Comparison of ENCODE assay signal across 18 cellular contexts in the genomic region with DNA sequence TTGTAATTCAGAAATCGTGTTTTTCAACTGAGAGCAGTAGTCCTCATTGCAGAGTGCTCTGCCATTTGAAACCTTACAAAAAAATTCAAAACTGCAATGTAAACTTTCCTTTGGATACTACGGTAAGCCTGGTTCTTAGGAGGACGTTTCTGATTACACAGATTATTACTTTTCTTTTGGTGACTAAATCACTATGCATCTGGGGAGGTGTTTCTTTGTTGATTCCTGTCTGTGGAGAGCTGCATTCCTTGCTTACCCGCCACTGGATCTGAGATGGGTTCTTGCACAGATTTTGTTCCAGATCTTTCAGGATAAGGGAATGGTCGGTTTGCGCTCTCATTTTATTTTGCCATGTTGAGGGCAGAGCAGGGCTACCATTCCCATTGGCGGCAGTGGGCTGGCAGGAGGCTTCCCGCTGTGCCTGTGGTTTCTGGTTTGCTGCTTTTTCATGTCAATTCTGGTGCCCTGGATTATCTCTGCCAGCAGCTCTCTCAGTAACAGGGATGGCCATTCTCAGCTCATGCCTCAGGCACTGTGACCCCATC.
A peak's percentile ranks its signal among the peaks of the same experiment; 100 is the strongest.
DNase-seq lines count a peak whose midpoint lies in the region; FAIRE-seq and TF ChIP-seq lines count a peak whose summit lies in the region.
"Had no signal": no experiment of that assay in that cellular context is flagged by ENCODE, and none has a peak within 500 bp of the region (broad histone marks: within the 10 kb centered on the region; RNA-seq: fewer than 3 reads in every experiment).

No MANE protein-coding gene starts in this region.

- H3K27ac ChIP-seq in mammary epithelial cell (ENCODE audit: insufficient read depth, low read depth, low read length) (no peak overlapping the region), H1 (ENCODE audit: low read depth, low read length) (no peak overlapping the region), substantia nigra (ENCODE audit: low read depth, low read length, poor library complexity, severe bottlenecking) (no peak overlapping the region)
- H3K27ac ChIP-seq: GM23248 had no signal

- BruUV-seq in MCF 10A (replicated peaks; lab: Mats Ljungman, UMichigan): no TSS peak
- no TSS peak for BruUV-seq in mammary epithelial cell (replicated peaks; lab: Mats Ljungman, UMichigan)

- POLR2A ChIA-PET in MCF 10A (lab: Yijun Ruan, JAX): interaction anchor here (1.0 kb wide), 1 partner anchor 10 kb away, joined by 3 read pairs; no protein-coding TSS in a partner anchor
- POLR2A ChIA-PET in H1 (lab: Charles Lee; ENCODE audit: partially characterized antibody): no interaction called here

- no peak overlapping the region for H2AK5ac ChIP-seq in H1 (ENCODE audit: low read depth, low read length)

- H4K91ac ChIP-seq in H1 (replicated peaks; ENCODE audit: insufficient read length, low read length): no peak overlapping the region

- H2BK15ac ChIP-seq in H1 (ENCODE audit: low read length): no peak overlapping the region

- H3K4me2 ChIP-seq in mammary epithelial cell (ENCODE audit: insufficient read depth, low read depth, low read length) (no peak overlapping the region), H1 (ENCODE audit: insufficient read depth in 1 of 2, low read depth in 2 of 2, low read length in 2 of 2) (no peak overlapping the region)

- peak; percentile 51 for DNase-seq in MCF 10A (ENCODE audit: unreplicated experiment)
- DNase-seq in mammary epithelial cell: no peak
- DNase-seq in NB4 (ENCODE audit: low read depth): peak; percentile 11
- no peak for DNase-seq in H1 (ENCODE audit: low read depth in 1 of 2, low spot score in 2 of 2)
- peak; percentile 21 for DNase-seq in retina
- DNase-seq in Kasumi-1 (lab: John Stamatoyannopoulos, UW): no peak
- no peak for DNase-seq in substantia nigra (lab: John Stamatoyannopoulos, UW)
- no peak for DNase-seq in HAP-1 (ENCODE audit: low spot score in 2 of 2)
- DNase-seq: 8988T; C1 segment of cervical spinal cord; Caco-2; CD4-positive, alpha-beta T cell; GM23248 had no signal

- no peaks in the 10 kb centered on the region for H3K23me2 ChIP-seq in H1 (ENCODE audit: low read depth, low read length)

- H3K27ac Mint-ChIP-seq in MCF 10A (ENCODE audit: low read depth, unreplicated experiment): peak overlapping the region; percentile 92
- H3K27ac Mint-ChIP-seq: CD4-positive, alpha-beta T cell had no signal

- no peak overlapping the region for H4K8ac ChIP-seq in H1 (ENCODE audit: extremely low read depth, insufficient read depth, low read length)

- H3K23ac ChIP-seq in H1 (ENCODE audit: insufficient read length): no peak overlapping the region

- peaks cover 8% of the 10 kb centered on the region for H3K36me3 Mint-ChIP-seq in MCF 10A (ENCODE audit: insufficient read depth, unreplicated experiment)

- TF ChIP-seq CTCF in MCF 10A (IDR thresholded peaks at IDR 0.05; ENCODE audit: unreplicated experiment): no peak
- TF ChIP-seq CTCF in mammary epithelial cell (conservative IDR thresholded peaks at IDR 0.05 in 1 of 2, IDR thresholded peaks at IDR 0.05 in 1 of 2; ENCODE audit: extremely low read depth in 1 of 2, insufficient read depth in 1 of 2, low read depth in 1 of 2, low read length in 2 of 2): no peak
- TF ChIP-seq CTCF in NB4 (IDR thresholded peaks at IDR 0.05; ENCODE audit: low read depth, low read length): no peak
- no peak for TF ChIP-seq CTCF in H1 (IDR thresholded peaks at IDR 0.05; ENCODE audit: control extremely low read depth in 1 of 3, insufficient read depth in 1 of 3, low read depth in 1 of 3, low read length in 3 of 3)

- H3K18ac ChIP-seq in H1 (ENCODE audit: extremely low read depth, low read length): no peak overlapping the region

- no peak overlapping the region for H4K5ac ChIP-seq in H1 (ENCODE audit: insufficient read length, low read depth, low read length)

- H3K36me3 ChIP-seq in mammary epithelial cell (ENCODE audit: insufficient read depth, low read length) (no peaks in the 10 kb centered on the region), H1 (ENCODE audit: control insufficient read depth in 2 of 4, insufficient read depth in 4 of 4, low read length in 3 of 4) (no peaks in the 10 kb centered on the region), HAP-1 (replicated peaks) (no peaks in the 10 kb centered on the region)

- no peaks in the 10 kb centered on the region for H3K9me3 Mint-ChIP-seq in MCF 10A (ENCODE audit: unreplicated experiment)
- H3K9me3 Mint-ChIP-seq: CD4-positive, alpha-beta T cell had no signal

- peak overlapping the region; percentile 16 for H3K4me3 Mint-ChIP-seq in MCF 10A (ENCODE audit: unreplicated experiment)
- H3K4me3 Mint-ChIP-seq: CD4-positive, alpha-beta T cell had no signal

- in situ Hi-C loops in mammary epithelial cell (cut with MboI; ENCODE audit: low sequenced_read_pairs in 2 of 2) (no loop called here), HAP-1 (cut with MboI; ENCODE audit: low sequenced_read_pairs) (no loop called here)

- H3K4ac ChIP-seq in H1 (replicated peaks; ENCODE audit: insufficient read length, low read depth, low read length): no peak overlapping the region

- H3K79me2 ChIP-seq in mammary epithelial cell (ENCODE audit: insufficient read depth, low read length): no peaks in the 10 kb centered on the region
- no peaks in the 10 kb centered on the region for H3K79me2 ChIP-seq in H1 (ENCODE audit: control insufficient read depth in 1 of 2, insufficient read depth in 2 of 2, low read length in 2 of 2)

- no peak overlapping the region for H3K56ac ChIP-seq in H1 (replicated peaks; ENCODE audit: insufficient read length, low read depth, low read length)

- intact Hi-C loops in MCF 10A (cut with micrococcal nuclease): no loop called here
- intact Hi-C loops in mammary epithelial cell (cut with micrococcal nuclease): no loop called here

- peaks cover 52% of the 10 kb centered on the region for H3K4me1 Mint-ChIP-seq in MCF 10A (ENCODE audit: insufficient read depth, unreplicated experiment)

- WGBS in mammary epithelial cell (ENCODE audit: low coverage, missing lambda C conversion rate): 27% methylated on average over 8 of the region's 8 CpGs
- whole genome bisulfite sequencing in H1 (ENCODE audit: extremely low coverage in 1 of 2, insufficient coverage in 1 of 2, insufficient read length in 1 of 2, insufficient replicate concordance in 2 of 2, low coverage in 1 of 2, low lambda C conversion rate in 2 of 2, missing lambda C conversion rate in 1 of 2), 2 experiments: 80% methylated on average over 8 of the region's 8 CpGs; no CpG with 5 or more reads in 1 of the 2 experiments

- no peak overlapping the region for H2BK120ac ChIP-seq in H1 (replicated peaks; ENCODE audit: low read depth, low read length)

- H3K14ac ChIP-seq in H1 (ENCODE audit: insufficient read length): no peak overlapping the region

- H3K9ac ChIP-seq in mammary epithelial cell (ENCODE audit: insufficient read depth, low read length) (no peak overlapping the region), H1 (replicated peaks in 1 of 4; ENCODE audit: extremely low read depth in 1 of 4, low read depth in 3 of 4, low read length in 3 of 4) (no peak overlapping the region; a peak in 1 of 7 replicates)
- H3K9ac ChIP-seq: GM23248 had no signal

- H2BK20ac ChIP-seq in H1 (ENCODE audit: low read length): no peak overlapping the region

- no peaks in the 10 kb centered on the region for H3K4me1 ChIP-seq in mammary epithelial cell (ENCODE audit: insufficient read depth, low read length)
- H3K4me1 ChIP-seq in H1 (replicated peaks in 1 of 4; ENCODE audit: control insufficient read depth in 3 of 4, insufficient read depth in 4 of 4, low read length in 3 of 4): peaks cover 0 to 7% (median 0%) of the 10 kb centered on the region in 4 experiments; a peak in 3 of 7 replicates
- no peaks in the 10 kb centered on the region for H3K4me1 ChIP-seq in HAP-1
- H3K4me1 ChIP-seq: Caco-2 had no signal

- H4K20me1 ChIP-seq in mammary epithelial cell (ENCODE audit: insufficient read depth, low read length) (no peaks in the 10 kb centered on the region), H1 (replicated peaks in 1 of 2; ENCODE audit: control insufficient read depth in 1 of 2, insufficient read depth in 2 of 2, low read length in 2 of 2) (no peaks in the 10 kb centered on the region)

- no peak for TF ChIP-seq EP300 in H1 (IDR thresholded peaks at IDR 0.05; ENCODE audit: borderline replicate concordance in 1 of 2, low read depth in 2 of 2, low read length in 2 of 2)

- TF ChIP-seq POLR2A in NB4 (IDR thresholded peaks at IDR 0.05; ENCODE audit: extremely low read depth, insufficient read length): no peak
- TF ChIP-seq POLR2A in H1 (IDR thresholded peaks at IDR 0.05; ENCODE audit: control extremely low read depth in 1 of 2, low read depth in 2 of 2, low read length in 2 of 2): no peak

- no peak overlapping the region for H2BK5ac ChIP-seq in H1 (ENCODE audit: low read depth, low read length)

- H3K27me3 Mint-ChIP-seq in MCF 10A (ENCODE audit: insufficient read depth, unreplicated experiment): no peaks in the 10 kb centered on the region

- 0 out of 2 replicates have a peak overlapping the region, but pooled peaks have one; percentile 30 for H2BK12ac ChIP-seq in H1 (ENCODE audit: low read depth, low read length)

- H2AFZ ChIP-seq in mammary epithelial cell (ENCODE audit: low read depth, low read length): no peak overlapping the region
- no peak overlapping the region for H2AFZ ChIP-seq in H1 (ENCODE audit: low read length)
- H2AFZ ChIP-seq: GM23248 had no signal

- H3K79me1 ChIP-seq in H1 (ENCODE audit: low read depth, low read length): no peaks in the 10 kb centered on the region

- dilution Hi-C loops in mammary epithelial cell (cut with HindIII; ENCODE audit: low sequenced_read_pairs): no loop called here

- H3K27me3 ChIP-seq in mammary epithelial cell (ENCODE audit: insufficient read depth, low read length) (no peaks in the 10 kb centered on the region), H1 (replicated peaks in 1 of 4; ENCODE audit: control insufficient read depth in 3 of 4, extremely low read depth in 1 of 4, insufficient read depth in 3 of 4, low read length in 3 of 4) (no peaks in the 10 kb centered on the region), HAP-1 (ENCODE audit: low read depth) (no peaks in the 10 kb centered on the region)

- H3K9me3 ChIP-seq in mammary epithelial cell (replicated peaks; ENCODE audit: insufficient read depth, low read length) (peaks cover 21% of the 10 kb centered on the region), H1 (ENCODE audit: insufficient read depth in 2 of 2, low read depth in 1 of 2, low read length in 1 of 2) (no peaks in the 10 kb centered on the region), HAP-1 (no peaks in the 10 kb centered on the region)
- H3K9me3 ChIP-seq: Caco-2 had no signal

- no peak overlapping the region for H3K4me3 ChIP-seq in mammary epithelial cell (replicated peaks in 1 of 3; ENCODE audit: insufficient read depth in 1 of 3, low read depth in 2 of 3, low read length in 3 of 3)
- H3K4me3 ChIP-seq in NB4 (ENCODE audit: low read depth, low read length): no peak overlapping the region
- H3K4me3 ChIP-seq in H1 (ENCODE audit: extremely low read depth in 1 of 4, insufficient read depth in 2 of 4, low read depth in 3 of 4, low read length in 4 of 4): no peak overlapping the region
- H3K4me3 ChIP-seq in HAP-1: no peak overlapping the region
- H3K4me3 ChIP-seq: GM23248 had no signal

- CTCF ChIA-PET in MCF 10A (lab: Yijun Ruan, JAX): interaction anchor here (0.5 kb wide), 1 partner anchor 62 kb away, joined by 3 read pairs; no protein-coding TSS in a partner anchor
- CTCF ChIA-PET in mammary epithelial cell (lab: Charles Lee; ENCODE audit: low non-redundant PET): no interaction called here
- CTCF ChIA-PET in H1 (lab: Charles Lee; ENCODE audit: partially characterized antibody): no interaction called here

- FAIRE-seq in H1 (lab: Jason Lieb, UNC): no peak
- FAIRE-seq: D721Med, G401.6, GM12892, GM18507, H54 had no signal

- no peak for TF ChIP-seq RAD21 in H1 (IDR thresholded peaks at IDR 0.05 in 1 of 2, conservative IDR thresholded peaks at IDR 0.05 in 1 of 2; ENCODE audit: low read depth in 2 of 2, low read length in 2 of 2)

Comparison
In these comparisons a context has a peak if more than half of its experiments do, and no peak if none do; other contexts are left out.
1. DNase-seq: peak in MCF 10A (single experiment), NB4 (single experiment) and retina (single experiment); none in mammary epithelial cell (single experiment), H1 (0 of 2), Kasumi-1 (0 of 2), substantia nigra (0 of 49) and HAP-1 (0 of 2).